ENCODE assay signal across 8 cellular contexts in the genomic region with DNA sequence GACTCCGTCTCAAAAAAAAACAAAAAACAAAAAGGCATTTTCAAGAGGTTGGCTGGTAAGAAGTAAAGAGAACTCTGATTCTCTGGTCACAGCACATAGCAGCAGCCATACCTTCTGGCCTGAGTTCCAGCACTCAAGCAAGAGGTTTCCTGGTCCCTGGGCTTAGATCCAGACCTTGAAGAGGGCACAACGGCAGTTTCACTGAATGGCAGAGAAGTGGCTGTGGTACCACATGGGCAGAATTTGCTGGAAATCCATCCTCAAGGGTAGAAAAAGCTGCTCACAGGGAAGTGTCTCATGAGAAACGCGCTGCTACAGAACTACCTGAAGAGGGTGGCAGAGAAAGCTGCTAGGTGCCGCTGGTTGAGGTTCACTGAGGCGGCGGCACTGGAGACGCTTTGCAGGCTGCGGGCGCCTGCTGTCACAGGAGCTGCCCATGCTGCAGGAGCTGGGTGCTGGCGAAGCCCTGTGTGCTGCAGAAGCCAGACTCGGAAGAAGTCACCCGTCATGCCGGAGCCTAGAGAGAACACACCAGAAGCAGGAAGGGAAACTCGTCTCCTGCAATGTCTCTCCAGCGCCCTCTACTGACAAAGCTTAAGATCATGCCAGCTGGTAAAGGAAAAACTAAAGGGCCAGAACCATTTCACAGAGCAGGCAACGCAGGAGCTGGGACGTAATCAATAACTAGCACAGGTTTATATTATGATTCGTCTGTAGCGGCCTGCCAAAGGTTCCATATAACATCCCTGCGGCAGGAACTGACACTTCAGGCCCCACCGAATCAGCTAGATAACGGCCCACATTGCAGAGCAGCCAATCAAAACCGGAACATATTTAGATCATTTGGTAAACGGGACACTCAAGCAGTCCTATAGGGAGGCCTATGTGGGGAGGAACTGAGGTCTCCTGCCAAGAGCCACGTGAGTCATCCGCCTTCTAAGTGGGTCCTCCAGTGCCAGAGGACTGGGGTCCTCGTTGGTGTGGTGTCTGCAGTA. TPM values are rescaled to one million over a fixed set of nuclear protein-coding genes. Genes with fewer than 3 reads are reported as not detected.
A peak's percentile ranks its signal among the peaks of the same experiment; 100 is the strongest.
DNase-seq lines count a peak whose midpoint lies in the region; ATAC-seq, FAIRE-seq and TF ChIP-seq lines count a peak whose summit lies in the region.

No MANE protein-coding gene starts in this region.

- peaks cover 9% of the 10 kb centered on the region for H3K4me1 ChIP-seq in neural progenitor cell
- peaks cover 25% of the 10 kb centered on the region for H3K4me1 ChIP-seq in testis

- 10 to 22% methylated on average over 28 of the region's 28 CpGs for WGBS in testis, 2 donors

- H3K4me3 Mint-ChIP-seq in neural progenitor cell, result no peak overlapping the region

- CTCF ChIA-PET in AG04449 (lab: Yijun Ruan, JAX), result interaction anchor here (0.6 to 14.9 kb wide), 35 partner anchors 8 to 117 kb away, joined by 3 to 206 read pairs (median 6); partner anchors contain the start of genes IL32, TNFRSF12A, ZNF205 and ZSCAN10

- peak; percentile 52 for ATAC-seq in GM18517 (IDR thresholded peaks at IDR 0.05; ENCODE audit: unreplicated experiment)

- FAIRE-seq in RCC 7860 (lab: Jason Lieb, UNC), result no peak

- H3K27me3 Mint-ChIP-seq in neural progenitor cell (ENCODE audit: insufficient read depth, low read depth), result peaks cover 6% of the 10 kb centered on the region

- H3F3A ChIP-seq in neural progenitor cell (ENCODE audit: low read depth), result peaks cover 84% of the 10 kb centered on the region

- H2AFZ ChIP-seq in neural progenitor cell (replicated peaks), result no peak overlapping the region

- H3K27me3 ChIP-seq in neural progenitor cell (no peaks in the 10 kb centered on the region), testis (no peaks in the 10 kb centered on the region)

- H3K79me2 ChIP-seq in neural progenitor cell (ENCODE audit: low read depth), result peaks cover 27% of the 10 kb centered on the region

- H3K27ac ChIP-seq in neural progenitor cell (no peak overlapping the region), testis (peak overlapping the region in 1 of 2 donors; percentile 68)

- peak; percentile 86 for TF ChIP-seq CTCF in AG04449 (IDR thresholded peaks at IDR 0.05; ENCODE audit: insufficient read depth, low read length, missing control alignments)
- TF ChIP-seq CTCF in fibroblast of the aortic adventitia (IDR thresholded peaks at IDR 0.05; ENCODE audit: insufficient read depth, low read length), result peak; percentile 97
- peak; percentile 88 for TF ChIP-seq CTCF in neural progenitor cell (IDR thresholded peaks at IDR 0.05)
- peak; percentile 68 to 88 (median 84) for TF ChIP-seq CTCF in testis (IDR thresholded peaks at IDR 0.05)

- H3K4me2 ChIP-seq in neural progenitor cell, result peak overlapping the region; percentile 38

- H4K20me1 ChIP-seq in neural progenitor cell (ENCODE audit: low read depth), result peaks cover 43% of the 10 kb centered on the region

- H3K36me3 ChIP-seq in neural progenitor cell (no peaks in the 10 kb centered on the region), testis (ENCODE audit: low read depth, missing control alignments) (no peaks in the 10 kb centered on the region)

- peak overlapping the region; percentile 48 for H3K4me3 ChIP-seq in AG04449 (ENCODE audit: low read depth, low read length)
- peak overlapping the region; percentile 66 for H3K4me3 ChIP-seq in fibroblast of the aortic adventitia (ENCODE audit: low read depth, low read length)
- H3K4me3 ChIP-seq in neural progenitor cell, result no peak overlapping the region
- peak overlapping the region; percentile 27 to 49 for H3K4me3 ChIP-seq in testis

- H3K9me3 ChIP-seq in neural progenitor cell (ENCODE audit: low read depth) (no peaks in the 10 kb centered on the region), testis (no peaks in the 10 kb centered on the region)

- peak overlapping the region; percentile 8 for H3K27ac Mint-ChIP-seq in neural progenitor cell

- intact Hi-C loops in testis (cut with DNase I; ENCODE audit: low total_unique reads), result loop anchor here (5.0 kb wide), 1 partner anchor 72 kb away; no protein-coding TSS in a partner anchor

- DNase-seq in AG04449 (ENCODE audit: low read depth, low spot score), result no peak
- DNase-seq in Kasumi-1 (lab: John Stamatoyannopoulos, UW), result peak; percentile 78 to 83
- peak; percentile 66 for DNase-seq in RCC 7860 (ENCODE audit: low spot score)
- DNase-seq in activated T-helper 1 cell treated with anti-CD3 and anti-CD28 coated beads, Interleukin-2, amount 50 U/mL, for 16 hours (ENCODE audit: low read depth in 1 of 2, low spot score in 1 of 2), result peak; percentile 43 to 63
- DNase-seq in fibroblast of the aortic adventitia (ENCODE audit: low read depth), result peak; percentile 95
- DNase-seq in neural progenitor cell (ENCODE audit: low spot score), result peak; percentile 89
- DNase-seq in testis, result peak; percentile 87

- no peak overlapping the region for H3K9ac ChIP-seq in neural progenitor cell

- peaks cover 12% of the 10 kb centered on the region for H3K36me3 Mint-ChIP-seq in neural progenitor cell

- no peak for TF ChIP-seq POLR2A in testis (IDR thresholded peaks at IDR 0.05)

- no peaks in the 10 kb centered on the region for H3K9me3 Mint-ChIP-seq in neural progenitor cell

- POLR2A ChIA-PET in AG04449 (lab: Yijun Ruan, JAX), result interaction anchor here (1.1 to 1.2 kb wide), 2 partner anchors 13 to 153 kb away, joined by 3 to 6 read pairs; no protein-coding TSS in a partner anchor

- H3K4me1 Mint-ChIP-seq in neural progenitor cell, result peaks cover 38% of the 10 kb centered on the region

RNA-seq across cellular contexts. Expression of gene ZNF213, which starts 5.4 kb away (rescaled TPM):
- total RNA-seq in fibroblast of the aortic adventitia (ENCODE audit: low replicate concordance) (6.9 and 7.0 TPM in 2 replicates), neural progenitor cell (ENCODE audit: low replicate concordance) (1.3 and 4.0 TPM in 2 replicates), testis (10 to 100 TPM; 43.1 to 57.3 TPM)
- 46.8 TPM for polyA plus RNA-seq in testis (ENCODE audit: insufficient read depth, low read depth, low replicate concordance)

RNA-seq across cellular contexts. Expression of gene ZNF205, which starts 17.0 kb away (rescaled TPM):
- 12.3 and 14.7 TPM in 2 replicates for total RNA-seq in fibroblast of the aortic adventitia (ENCODE audit: low replicate concordance)
- total RNA-seq in neural progenitor cell (ENCODE audit: low replicate concordance), result 5.4 and 19.6 TPM in 2 replicates
- total RNA-seq in testis, result 10 to 100 TPM in 1 of 2 donors, 1 to 10 TPM in 1; 9.8 to 19.4 TPM
- polyA plus RNA-seq in testis (ENCODE audit: insufficient read depth, low read depth, low replicate concordance), result 5.5 TPM

RNA-seq across cellular contexts. Expression of gene ZSCAN10, which starts 30.3 kb away (rescaled TPM):
- total RNA-seq in fibroblast of the aortic adventitia (ENCODE audit: low replicate concordance) (not detected in 2 replicates), neural progenitor cell (ENCODE audit: low replicate concordance) (5.4 and 16.2 TPM in 2 replicates), testis (under 1 TPM; 0.79 to 0.93 TPM)
- polyA plus RNA-seq in testis (ENCODE audit: insufficient read depth, low read depth, low replicate concordance), result 0.91 TPM

RNA-seq across cellular contexts. Expression of gene OR1F1, which starts 58.6 kb away (rescaled TPM):
- not detected in 2 replicates for total RNA-seq in fibroblast of the aortic adventitia (ENCODE audit: low replicate concordance)
- not detected in 2 replicates for total RNA-seq in neural progenitor cell (ENCODE audit: low replicate concordance)
- not detected for total RNA-seq in testis
- polyA plus RNA-seq in testis (ENCODE audit: insufficient read depth, low read depth, low replicate concordance), result not detected
